In the genomic region with DNA sequence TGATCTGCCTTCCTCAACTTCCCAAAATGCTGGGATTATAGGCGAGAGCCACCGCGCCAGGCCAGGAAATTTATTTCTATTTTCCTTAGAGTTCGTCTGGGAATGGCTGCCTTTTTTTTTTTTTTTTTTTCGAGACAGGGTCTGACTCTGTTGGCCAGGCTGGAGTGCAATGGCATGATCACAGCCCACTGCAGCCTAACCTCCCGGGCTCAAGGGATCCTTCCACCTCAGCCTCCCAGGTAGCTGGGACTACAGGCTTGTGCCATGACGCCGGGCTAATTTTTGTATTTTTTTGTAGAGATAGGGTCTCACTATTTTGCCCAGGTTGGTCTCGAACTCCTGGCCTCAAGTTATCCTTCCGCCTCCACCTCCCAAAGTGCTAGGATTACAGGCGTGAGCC, we compare ENCODE assay signal across 21 cellular contexts. TPM values are rescaled to one million over a fixed set of nuclear protein-coding genes. Genes with fewer than 3 reads are reported as not detected.
"Had no signal": no experiment of that assay in that cellular context is flagged by ENCODE, and none has a peak within 500 bp of the region (broad histone marks: within the 10 kb centered on the region; RNA-seq: fewer than 3 reads in every experiment).

No MANE protein-coding gene starts in this region.

- H3K9ac ChIP-seq: neural progenitor cell, parathyroid adenoma had no signal

- H3K36me3 Mint-ChIP-seq: memory B cell, natural killer cell, neural progenitor cell had no signal

- H3K9me3 Mint-ChIP-seq: memory B cell, natural killer cell, neural progenitor cell had no signal

- H3K4me1 ChIP-seq: gastrocnemius medialis, parathyroid adenoma had no signal

- H3K79me2 ChIP-seq: parathyroid adenoma had no signal

- H2AFZ ChIP-seq: neural progenitor cell, parathyroid adenoma had no signal

- ATAC-seq: gastrocnemius medialis, natural killer cell, sciatic nerve had no signal

- H3K36me3 ChIP-seq: gastrocnemius medialis, neural progenitor cell, stomach, thyroid gland had no signal

- H3K9me3 ChIP-seq: gastrocnemius medialis, stomach, thyroid gland had no signal

- H3K4me1 Mint-ChIP-seq: memory B cell, natural killer cell had no signal

- FAIRE-seq: colon, keratinocyte had no signal

- H3K4me3 Mint-ChIP-seq: natural killer cell had no signal

- H3K27me3 ChIP-seq: thyroid gland had no signal

- H3K4me3 ChIP-seq: lung, thyroid gland had no signal

- H3K27ac ChIP-seq: dorsolateral prefrontal cortex, epithelial cell of prostate, gastrocnemius medialis, neural progenitor cell, parathyroid adenoma, stomach, thyroid gland had no signal

- DNase-seq: dorsolateral prefrontal cortex; effector CD4-positive, alpha-beta T cell; gastrocnemius medialis; natural killer cell; stimulated activated CD4-positive, alpha-beta T cell treated with anti-CD3 and anti-CD28 coated beads, Interleukin-12 subunit alpha, Interleukin-12 subunit beta, amount 100 ng/mL, for 4 hours; stimulated activated CD4-positive, alpha-beta T cell treated with anti-CD3 and anti-CD28 coated beads, Interleukin-1b, Interleukin-23, amount 100 ng/mL, for 48 hours; stimulated activated CD4-positive, alpha-beta T cell treated with anti-CD3 and anti-CD28 coated beads, Interleukin-4, amount 100 ng/mL, for 1 hour; stimulated activated CD8-positive, alpha-beta memory T cell treated with anti-CD3 and anti-CD28 coated beads, Interleukin-4, amount 100 ng/mL, for 48 hours; stimulated activated naive CD4-positive, alpha-beta T cell treated with Interleukin-2 at 50 U/mL for 16 hours; stomach; thyroid gland had no signal

- H3K27ac Mint-ChIP-seq: memory B cell, natural killer cell, progenitor cell of endocrine pancreas had no signal

RNA-seq across cellular contexts. Expression of a gene that starts 0.9 kb away (rescaled TPM):
- total RNA-seq: natural killer cell, osteoblast had no signal
- polyA plus RNA-seq: keratinocyte had no signal
